8 cellular contexts compared by ENCODE assay signal in genomic region chr7:70693690-70694356, GRCh38.
DNase-seq lines count a peak whose midpoint lies in the region; ATAC-seq, FAIRE-seq and TF ChIP-seq lines count a peak whose summit lies in the region.

No MANE protein-coding gene starts in this region.

- H3K27me3 ChIP-seq in left lung = peaks cover 0 to 43% of the 10 kb centered on the region in 2 donors

- no peak for FAIRE-seq in H54 (lab: Jason Lieb, UNC)

- H3K27ac ChIP-seq in left lung = peak overlapping the region; percentile 74 to 84

- no peaks in the 10 kb centered on the region for H3K36me3 ChIP-seq in left lung

- POLR2A ChIA-PET in WTC11 (lab: Charles Lee) = interaction anchor here (1.2 to 1.9 kb wide), 2 partner anchors 99 to 111 kb away, joined by 3 to 6 read pairs; no protein-coding TSS in a partner anchor

- peaks cover 55% of the 10 kb centered on the region for H3K27me3 Mint-ChIP-seq in WTC11 (ENCODE audit: low read depth)

- H3K4me1 Mint-ChIP-seq in WTC11 = peaks cover 6% of the 10 kb centered on the region

- no peak overlapping the region for H3K27ac Mint-ChIP-seq in WTC11

- ATAC-seq in WTC11 (peak; percentile 65), left lung (peak; percentile 89), HG03378 (IDR thresholded peaks at IDR 0.05; ENCODE audit: unreplicated experiment) (no peak)

- H3K4me3 ChIP-seq in choroid plexus epithelial cell (ENCODE audit: low read depth, low read length) = peak overlapping the region; percentile 76
- peak overlapping the region; percentile 60 to 67 for H3K4me3 ChIP-seq in left lung

- in situ Hi-C loops in G401 (cut with HindIII; ENCODE audit: low sequenced_read_pairs) = no loop called here

- peaks cover 6 to 21% of the 10 kb centered on the region in 2 donors for H3K4me1 ChIP-seq in left lung

- H3K36me3 Mint-ChIP-seq in WTC11 = no peaks in the 10 kb centered on the region

- TF ChIP-seq POLR2A in H54 (IDR thresholded peaks at IDR 0.05; ENCODE audit: low read depth, low read length) = peak; percentile 86

- no peaks in the 10 kb centered on the region for H3K9me3 Mint-ChIP-seq in WTC11

- intact Hi-C loops in left lung (cut with DNase I) = no loop called here

- H3K9me3 ChIP-seq in left lung = no peaks in the 10 kb centered on the region

- CTCF ChIA-PET in WTC11 (lab: Charles Lee) = interaction anchor here (0.6 to 1.6 kb wide), 4 partner anchors 99 to 295 kb away, joined by 3 to 7 read pairs (median 4); no protein-coding TSS in a partner anchor

- TF ChIP-seq CTCF in WTC11 (IDR thresholded peaks at IDR 0.05) (no peak), choroid plexus epithelial cell (conservative IDR thresholded peaks at IDR 0.05; ENCODE audit: low read depth, low read length) (no peak), left lung (IDR thresholded peaks at IDR 0.05) (no peak)

- peak overlapping the region; percentile 61 for H3K4me3 Mint-ChIP-seq in WTC11

- DNase-seq in G401 (ENCODE audit: low spot score) (peak; percentile 20), H54 (ENCODE audit: insufficient read length, low spot score) (peak; percentile 49), NCI-H146 (lab: John Stamatoyannopoulos, UW) (peak; percentile 82), WTC11 (ENCODE audit: low spot score) (peak; percentile 54), choroid plexus epithelial cell (ENCODE audit: low read depth) (peak; percentile 52), left lung (peak; percentile 72 to 90)
- DNase-seq in stimulated activated CD8-positive, alpha-beta memory T cell treated with anti-CD3 and anti-CD28 coated beads, Interleukin-12 subunit alpha, Interleukin-12 subunit beta, amount 100 ng/mL, for 4 hours (ENCODE audit: low read depth) = peak; percentile 65

TF ChIP-seq in WTC11, 78 proteins besides CTCF, POLR2A, EP300 and RAD21 (continues in another document):
- no peak for TF ChIP-seq RORB (CRISPR knock-in tag; IDR thresholded peaks at IDR 0.05)
- TF ChIP-seq ZNF416 (CRISPR knock-in tag; IDR thresholded peaks at IDR 0.05) = no peak
- TF ChIP-seq MXD4 (CRISPR knock-in tag; IDR thresholded peaks at IDR 0.05; ENCODE audit: borderline replicate concordance) = no peak
- TF ChIP-seq ESRRA (CRISPR knock-in tag; IDR thresholded peaks at IDR 0.05; ENCODE audit: borderline replicate concordance) = no peak
- TF ChIP-seq ZNF281 (CRISPR knock-in tag; IDR thresholded peaks at IDR 0.05) = no peak
- TF ChIP-seq MLX (CRISPR knock-in tag; IDR thresholded peaks at IDR 0.05) = no peak
- TF ChIP-seq SP1 (CRISPR knock-in tag; conservative IDR thresholded peaks at IDR 0.05) = peak; percentile 66; the same call in 1 of the 2 replicates
- no peak for TF ChIP-seq AR (CRISPR knock-in tag; IDR thresholded peaks at IDR 0.05)
- no peak for TF ChIP-seq STAT6 (CRISPR knock-in tag; conservative IDR thresholded peaks at IDR 0.05; ENCODE audit: low read depth)
- TF ChIP-seq TEAD1 (CRISPR knock-in tag; IDR thresholded peaks at IDR 0.05) = no peak
- no peak for TF ChIP-seq PRRX2 (CRISPR knock-in tag; IDR thresholded peaks at IDR 0.05)
- TF ChIP-seq ARID4B (CRISPR knock-in tag; IDR thresholded peaks at IDR 0.05; ENCODE audit: borderline replicate concordance) = no peak

Comparison
In these comparisons a context has a peak if more than half of its experiments do, and no peak if none do; other contexts are left out.
1. DNase-seq: peak in every context shown above with its lines; median percentile 82 in NCI-H146; 81 in left lung; 65 in stimulated activated CD8-positive, alpha-beta memory T cell treated with anti-CD3 and anti-CD28 coated beads, Interleukin-12 subunit alpha, Interleukin-12 subunit beta, amount 100 ng/mL, for 4 hours; 54 in WTC11; 52 in choroid plexus epithelial cell; 49 in H54; 20 in G401.